ENCODE assay signal across 9 cellular contexts in the genomic region with DNA sequence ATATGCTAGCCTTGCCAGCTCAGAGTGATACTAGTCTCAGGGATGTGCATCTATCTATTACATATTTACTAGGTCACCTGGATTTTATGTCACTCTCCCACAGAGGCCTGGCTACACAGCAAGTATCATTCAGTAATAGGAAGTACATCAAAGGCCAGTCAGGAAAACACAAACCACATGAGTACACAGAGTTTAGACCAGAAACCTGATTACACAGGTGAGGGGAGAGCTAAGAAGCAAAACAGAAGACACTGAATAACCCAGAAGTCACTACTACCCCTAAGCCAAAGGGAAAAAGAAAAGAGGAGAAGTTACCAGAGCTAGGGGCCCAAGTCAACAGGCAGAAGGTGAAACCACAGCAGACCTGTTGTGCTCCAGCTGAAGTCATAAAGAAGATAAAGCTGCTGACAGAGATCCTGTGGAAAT. TPM values are rescaled to one million over a fixed set of nuclear protein-coding genes. Genes with fewer than 3 reads are reported as not detected.
DNase-seq lines count a peak whose midpoint lies in the region; ATAC-seq and TF ChIP-seq lines count a peak whose summit lies in the region.
"Had no signal": no experiment of that assay in that cellular context is flagged by ENCODE, and none has a peak within 500 bp of the region (broad histone marks: within the 10 kb centered on the region; RNA-seq: fewer than 3 reads in every experiment).

No MANE protein-coding gene starts in this region.

- H3K36me3 ChIP-seq in CD4-positive, alpha-beta memory T cell (ENCODE audit: insufficient read depth, low read length) = peaks cover 13% of the 10 kb centered on the region
- H3K36me3 ChIP-seq in ascending aorta = peaks cover 0 to 6% of the 10 kb centered on the region in 2 donors
- peaks cover 4 to 36% (median 17%) of the 10 kb centered on the region in 4 donors for H3K36me3 ChIP-seq in esophagus muscularis mucosa

- H3K4me1 Mint-ChIP-seq in CD4-positive, alpha-beta memory T cell = peaks cover 44 to 70% (median 48%) of the 10 kb centered on the region in 4 donors

- intact Hi-C loops in CD4-positive, alpha-beta memory T cell (cut with micrococcal nuclease) = loop anchor here (2.0 to 10.0 kb wide), 2 partner anchors 14 to 52 kb away; no protein-coding TSS in a partner anchor
- intact Hi-C loops in ascending aorta (cut with DNase I) (no loop called here), esophagus muscularis mucosa (cut with DNase I) (loop anchor here (10.0 kb wide), 1 partner anchor 112 kb away; no protein-coding TSS in a partner anchor)

- H3K27ac Mint-ChIP-seq in CD4-positive, alpha-beta memory T cell = peak overlapping the region; percentile 41 to 95 (median 85)

- peak in 4 of 5 donors; percentile 14 to 32 (median 24) for DNase-seq in CD4-positive, alpha-beta memory T cell
- DNase-seq in ascending aorta (ENCODE audit: low spot score in 2 of 2) = no peak
- DNase-seq in esophagus muscularis mucosa (ENCODE audit: extremely low spot score) = no peak
- no peak for DNase-seq in HuH-7.5 (ENCODE audit: low spot score)
- DNase-seq in NCI-H1092 (lab: John Stamatoyannopoulos, UW) = no peak
- DNase-seq in SK-N-DZ (ENCODE audit: low spot score) = no peak

- TF ChIP-seq CTCF in ascending aorta (IDR thresholded peaks at IDR 0.05) (no peak), esophagus muscularis mucosa (IDR thresholded peaks at IDR 0.05) (no peak)

- no peak for TF ChIP-seq EP300 in esophagus muscularis mucosa (IDR thresholded peaks at IDR 0.05)

- H3K27me3 Mint-ChIP-seq in CD4-positive, alpha-beta memory T cell = no peaks in the 10 kb centered on the region

- H3K36me3 Mint-ChIP-seq in CD4-positive, alpha-beta memory T cell = peaks cover 25 to 51% of the 10 kb centered on the region in 2 donors

- H3K4me1 ChIP-seq in CD4-positive, alpha-beta memory T cell (ENCODE audit: insufficient read depth, low read length) = peaks cover 72% of the 10 kb centered on the region
- H3K4me1 ChIP-seq in ascending aorta (peaks cover 0 to 24% of the 10 kb centered on the region in 2 donors), esophagus muscularis mucosa (no peaks in the 10 kb centered on the region)

- H3K4me3 ChIP-seq in CD4-positive, alpha-beta memory T cell (ENCODE audit: low read length in 2 of 2) = no peak overlapping the region
- H3K4me3 ChIP-seq in ascending aorta (no peak overlapping the region), esophagus muscularis mucosa (no peak overlapping the region)
- H3K4me3 ChIP-seq: skin epidermis had no signal

- H3K27me3 ChIP-seq in CD4-positive, alpha-beta memory T cell (ENCODE audit: insufficient read depth, low read length) = no peaks in the 10 kb centered on the region
- H3K27me3 ChIP-seq in ascending aorta (no peaks in the 10 kb centered on the region), esophagus muscularis mucosa (no peaks in the 10 kb centered on the region)

- CTCF ChIA-PET in CD4-positive, alpha-beta memory T cell (lab: Charles Lee; ENCODE audit: partially characterized antibody) = interaction anchor here (3.4 to 9.4 kb wide), 2 partner anchors 16 to 38 kb away, joined by 17 to 187 read pairs; partner anchors contain the start of genes LPXN and ZFP91

- ATAC-seq in GM19438 (IDR thresholded peaks at IDR 0.05; ENCODE audit: low read depth, unreplicated experiment) (peak; percentile 97), HG03108 (IDR thresholded peaks at IDR 0.05; ENCODE audit: unreplicated experiment) (peak; percentile 96)

- TF ChIP-seq POLR2A in esophagus muscularis mucosa (IDR thresholded peaks at IDR 0.05; ENCODE audit: low read depth) = no peak

- no peaks in the 10 kb centered on the region for H3K9me3 ChIP-seq in CD4-positive, alpha-beta memory T cell (ENCODE audit: control insufficient read depth in 1 of 2, low read length in 2 of 2)
- H3K9me3 ChIP-seq in ascending aorta (no peaks in the 10 kb centered on the region), esophagus muscularis mucosa (no peaks in the 10 kb centered on the region)

- POLR2A ChIA-PET in CD4-positive, alpha-beta memory T cell (lab: Charles Lee; ENCODE audit: partially characterized antibody) = interaction anchor here (1.1 to 1.9 kb wide), 5 partner anchors 11 to 37 kb away, joined by 3 to 6 read pairs (median 5); no protein-coding TSS in a partner anchor

- H3K4me3 Mint-ChIP-seq in CD4-positive, alpha-beta memory T cell = peak overlapping the region in 7 of 8 donors; percentile 41 to 76 (median 66)

- no peaks in the 10 kb centered on the region for H3K9me3 Mint-ChIP-seq in CD4-positive, alpha-beta memory T cell

- peak overlapping the region; percentile 15 for H3K27ac ChIP-seq in CD4-positive, alpha-beta memory T cell (ENCODE audit: low read depth, low read length)
- H3K27ac ChIP-seq in ascending aorta = peak overlapping the region; percentile 87
- no peak overlapping the region for H3K27ac ChIP-seq in esophagus muscularis mucosa (replicated peaks in 1 of 4)

RNA-seq across cellular contexts. Expression of gene LPXN, which starts 13.3 kb away (rescaled TPM):
- 100 to 1,000 TPM; 138 to 147 TPM for total RNA-seq in CD4-positive, alpha-beta memory T cell
- polyA plus RNA-seq in CD4-positive, alpha-beta memory T cell = 100 to 1,000 TPM; 251 to 281 TPM
- 2.1 TPM for total RNA-seq in ascending aorta
- total RNA-seq in esophagus muscularis mucosa = 1 to 10 TPM; 4.1 to 9.6 (median 7.2) TPM
- 1.8 TPM in 2 replicates for polyA plus RNA-seq in SK-N-DZ (2014; cell fraction: cytosol; rRNA removed)
- polyA plus RNA-seq in SK-N-DZ (2014; cell fraction: nucleus; rRNA removed) = 6.1 and 6.5 TPM in 2 replicates

RNA-seq across cellular contexts. Expression of gene ZFP91, which starts 16.5 kb away (rescaled TPM):
- 10 to 100 TPM; 38.0 to 38.4 TPM for total RNA-seq in CD4-positive, alpha-beta memory T cell
- polyA plus RNA-seq in CD4-positive, alpha-beta memory T cell = 1 to 10 TPM; 3.8 to 7.3 TPM
- 32.5 TPM for total RNA-seq in ascending aorta
- 10 to 100 TPM; 71.1 to 90.2 (median 77.7) TPM for total RNA-seq in esophagus muscularis mucosa
- 31.9 and 34.6 TPM in 2 replicates for polyA plus RNA-seq in SK-N-DZ (2014; cell fraction: cytosol; rRNA removed)
- polyA plus RNA-seq in SK-N-DZ (2014; cell fraction: nucleus; rRNA removed) = 31.5 and 38.6 TPM in 2 replicates

RNA-seq across cellular contexts. Expression of gene OR5B21, which starts 54.5 kb away (rescaled TPM):
- under 1 TPM; 0.61 to 0.99 TPM for total RNA-seq in CD4-positive, alpha-beta memory T cell
- polyA plus RNA-seq in CD4-positive, alpha-beta memory T cell = not detected
- not detected for total RNA-seq in ascending aorta
- not detected for total RNA-seq in esophagus muscularis mucosa
- not detected in 2 replicates for polyA plus RNA-seq in SK-N-DZ (2014; cell fraction: cytosol; rRNA removed)
- polyA plus RNA-seq in SK-N-DZ (2014; cell fraction: nucleus; rRNA removed) = not detected in 2 replicates

Comparison
In these comparisons a context has a peak if more than half of its experiments do, and no peak if none do; other contexts are left out.
1. DNase-seq: peak in CD4-positive, alpha-beta memory T cell (4 of 5); none in ascending aorta (0 of 2), esophagus muscularis mucosa (single experiment), HuH-7.5 (single experiment), NCI-H1092 (single experiment) and SK-N-DZ (single experiment).
2. H3K27ac ChIP-seq: peak in CD4-positive, alpha-beta memory T cell (single experiment) and ascending aorta (2 of 2); none in esophagus muscularis mucosa (0 of 4).
3. RNA of gene LPXN, which starts 13.3 kb away (total RNA-seq): 138 to 147 TPM in CD4-positive, alpha-beta memory T cell; 4.1 to 9.6 TPM in esophagus muscularis mucosa and 2.1 TPM in ascending aorta (single experiment); every median in the first group is over 10 times any median in the second.